ENCODE assay signal across 1 cellular context in genomic region chr5:95728494-95729114, GRCh38.
A peak's percentile ranks its signal among the peaks of the same experiment; 100 is the strongest.
TF ChIP-seq lines count a peak whose summit lies in the region.

No MANE protein-coding gene starts in this region.

TF ChIP-seq in SK-N-SH treated with all-trans-retinoic acid at 6 μM for 48 hours, 23 proteins besides CTCF, POLR2A, EP300 and RAD21 (continued from another document):
- peak; percentile 67; the same call in 1 of the 2 replicates for TF ChIP-seq CSRNP3 (CRISPR knock-in tag; IDR thresholded peaks at IDR 0.05)
